21 cellular contexts compared by ENCODE assay signal in the genomic region with DNA sequence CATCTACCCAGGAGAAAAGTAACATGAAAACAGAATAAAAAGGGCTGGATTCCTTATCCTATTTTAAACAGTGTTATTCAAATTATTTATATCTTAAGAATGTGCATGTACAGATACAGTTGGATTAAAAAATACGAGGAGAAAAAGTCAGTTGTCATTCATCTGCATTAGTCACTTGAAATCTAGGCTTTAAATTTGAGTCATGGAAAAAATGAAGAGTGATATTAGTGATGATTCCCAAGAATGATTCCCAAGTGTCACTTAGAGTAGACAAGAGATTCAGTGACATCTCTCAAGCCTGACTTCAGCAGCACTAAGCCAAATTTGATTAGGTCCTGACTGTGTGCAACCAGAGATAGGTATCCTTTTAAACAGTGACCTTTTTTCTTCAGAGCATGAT.
"Had no signal": no experiment of that assay in that cellular context is flagged by ENCODE, and none has a peak within 500 bp of the region (broad histone marks: within the 10 kb centered on the region; RNA-seq: fewer than 3 reads in every experiment).

No MANE protein-coding gene starts in this region.

- H3K9me3 ChIP-seq: heart left ventricle, left ventricle myocardium inferior, mucosa of descending colon, ovary, prostate gland, spleen, testis, thyroid gland, transverse colon, upper lobe of left lung had no signal

- H3K4me3 ChIP-seq: heart left ventricle, left ventricle myocardium inferior, lung, mucosa of descending colon, ovary, prostate gland, spleen, testis, thyroid gland, transverse colon, upper lobe of left lung had no signal

- H3K27ac ChIP-seq: heart left ventricle, left ventricle myocardium inferior, ovary, prostate gland, spleen, testis, thyroid gland, transverse colon, upper lobe of left lung had no signal

- ATAC-seq: heart left ventricle; mucosa of descending colon; naive thymus-derived CD8-positive, alpha-beta T cell; right cardiac atrium; sciatic nerve; stimulated activated effector memory CD8-positive, alpha-beta T cell treated with anti-CD3 and anti-CD28 coated beads, Interleukin-12 subunit alpha, Interleukin-12 subunit beta, amount 100 ng/mL, for 72 hours had no signal

- DNase-seq: heart left ventricle; islet precursor cell; left ventricle myocardium inferior; mesendoderm; mucosa of descending colon; naive thymus-derived CD8-positive, alpha-beta T cell; ovary; retina; right cardiac atrium; small intestine; spleen; stimulated activated CD4-positive, alpha-beta T cell treated with anti-CD3 and anti-CD28 coated beads, Interleukin-4, amount 100 ng/mL, for 24 hours; stimulated activated naive CD4-positive, alpha-beta T cell; testis; thyroid gland; transverse colon; upper lobe of left lung had no signal

- H3K4me1 ChIP-seq: left ventricle myocardium inferior, prostate gland, spleen, testis, thyroid gland, upper lobe of left lung had no signal

- H3K36me3 ChIP-seq: heart left ventricle, left ventricle myocardium inferior, ovary, prostate gland, spleen, thyroid gland, transverse colon, upper lobe of left lung had no signal

- H3K27me3 ChIP-seq: heart left ventricle, ovary, testis, thyroid gland, transverse colon, upper lobe of left lung had no signal
